23 cellular contexts compared by ENCODE assay signal in genomic region chrX:125012585-125012984, GRCh38. TPM values are rescaled to one million over a fixed set of nuclear protein-coding genes. Genes with fewer than 3 reads are reported as not detected.
A peak's percentile ranks its signal among the peaks of the same experiment; 100 is the strongest.
DNase-seq lines count a peak whose midpoint lies in the region; ATAC-seq, FAIRE-seq and TF ChIP-seq lines count a peak whose summit lies in the region.
"Had no signal": no experiment of that assay in that cellular context is flagged by ENCODE, and none has a peak within 500 bp of the region (broad histone marks: within the 10 kb centered on the region; RNA-seq: fewer than 3 reads in every experiment).

No MANE protein-coding gene starts in this region.

- no peak overlapping the region for H2AK9ac ChIP-seq in IMR-90 (replicated peaks; ENCODE audit: low read depth, low read length, poor library complexity)

- intact Hi-C loops in IMR-90 (cut with micrococcal nuclease) (no loop called here), kidney (cut with DNase I) (no loop called here)

- ATAC-seq in A549 (no peak), IMR-90 (ENCODE audit: low read depth) (no peak), GM21367 (IDR thresholded peaks at IDR 0.05; ENCODE audit: unreplicated experiment) (no peak), GM18858 (IDR thresholded peaks at IDR 0.05; ENCODE audit: unreplicated experiment) (no peak)
- ATAC-seq: CD8-positive, alpha-beta T cell had no signal

- H2AK5ac ChIP-seq in IMR-90 (ENCODE audit: low read depth, low read length) = no peak overlapping the region

- POLR2A ChIA-PET in A549 (lab: Yijun Ruan, JAX) (no interaction called here), IMR-90 (lab: Charles Lee; ENCODE audit: unreplicated experiment) (no interaction called here)

- no peaks in the 10 kb centered on the region for H4K20me1 ChIP-seq in IMR-90 (ENCODE audit: insufficient read depth, low read length)
- H4K20me1 ChIP-seq: BLaER1 treated with 17β-estradiol and CSF1 and Interleukin-3, amounts not matched to agents 10 nM and 100 nM had no signal

- FAIRE-seq in A549 (lab: Jason Lieb, UNC) (no peak), colon (lab: Jason Lieb, UNC) (peak; percentile 84), kidney (lab: Jason Lieb, UNC) (peak; percentile 70)
- FAIRE-seq: A204.1, D721Med, G401.6, GM12891 had no signal

- TF ChIP-seq CTCF in A549 (IDR thresholded peaks at IDR 0.05) (no peak), IMR-90 (conservative IDR thresholded peaks at IDR 0.05; ENCODE audit: low read depth, low read length) (no peak), kidney (IDR thresholded peaks at IDR 0.05; ENCODE audit: borderline replicate concordance, extremely low read depth, insufficient read depth) (no peak)

- no peak overlapping the region for H3K4ac ChIP-seq in IMR-90 (ENCODE audit: low read depth, low read length)

- H2AFZ ChIP-seq in IMR-90 (replicated peaks; ENCODE audit: low read length, poor library complexity) = no peak overlapping the region

- no peak overlapping the region for H2BK15ac ChIP-seq in IMR-90 (ENCODE audit: low read depth, low read length)

- no peaks in the 10 kb centered on the region for H3K79me1 ChIP-seq in IMR-90 (ENCODE audit: low read depth in 1 of 2, low read length in 2 of 2)

- no peak overlapping the region for H3K23ac ChIP-seq in IMR-90 (ENCODE audit: low read depth, low read length)

- TF ChIP-seq RAD21 in A549 (conservative IDR thresholded peaks at IDR 0.05 in 1 of 2, IDR thresholded peaks at IDR 0.05 in 1 of 2) = no peak
- no peak for TF ChIP-seq RAD21 in IMR-90 (IDR thresholded peaks at IDR 0.05; ENCODE audit: low read length)

- H3K9ac ChIP-seq in IMR-90 (ENCODE audit: low read depth, low read length) (no peak overlapping the region), kidney (ENCODE audit: low read length in 2 of 2) (no peak overlapping the region)
- H3K9ac ChIP-seq: BLaER1 treated with 17β-estradiol and CSF1 and Interleukin-3, amounts not matched to agents 10 nM and 100 nM had no signal

- CTCF ChIA-PET in A549 (lab: Yijun Ruan, JAX) = no interaction called here
- CTCF ChIA-PET in IMR-90 (lab: Yijun Ruan, JAX) = no interaction called here

- WGBS in A549 (ENCODE audit: missing lambda C conversion rate) = 53% methylated on average over 3 of the region's 3 CpGs
- WGBS in IMR-90 (ENCODE audit: extremely low coverage in 2 of 2, insufficient read length in 1 of 2), 2 experiments = no CpG with 5 or more reads among the region's 3 CpGs

- in situ Hi-C loops in IMR-90 (cut with MboI; ENCODE audit: low sequenced_read_pairs) = no loop called here

- no peak for TF ChIP-seq POLR2A in A549 (IDR thresholded peaks at IDR 0.05; ENCODE audit: low read length)
- no peak for TF ChIP-seq POLR2A in IMR-90 (IDR thresholded peaks at IDR 0.05; ENCODE audit: low read depth, low read length)

- no peak overlapping the region for H4K5ac ChIP-seq in IMR-90 (ENCODE audit: low read depth, low read length)

- dilution Hi-C loops in IMR-90 (cut with HindIII; ENCODE audit: low sequenced_read_pairs, unreplicated experiment) = no loop called here

- DNase-seq in A549 (ENCODE audit: low read depth in 1 of 2, low spot score in 1 of 2) (no peak), IMR-90 (no peak), kidney (no peak), NCI-H748 (lab: John Stamatoyannopoulos, UW; ENCODE audit: unreplicated experiment) (no peak)
- DNase-seq: 8988T; AML-193; Caco-2; Calu3; CD4-positive, alpha-beta T cell; CD8-positive, alpha-beta T cell; DMS79 treated with DMSO at 0.1 percent for 48 hours; GF-D8 had no signal

- H3K14ac ChIP-seq in IMR-90 (replicated peaks; ENCODE audit: low read depth, low read length) = no peak overlapping the region

- no peaks in the 10 kb centered on the region for H3K9me3 ChIP-seq in A549
- no peaks in the 10 kb centered on the region for H3K9me3 ChIP-seq in IMR-90 (ENCODE audit: control insufficient read depth, insufficient read depth, low read length)
- H3K9me3 ChIP-seq in kidney (ENCODE audit: control insufficient read depth in 1 of 2, low read length in 2 of 2) = no peaks in the 10 kb centered on the region
- H3K9me3 ChIP-seq: Caco-2 had no signal

- H3K27me3 ChIP-seq in IMR-90 (ENCODE audit: control insufficient read depth, insufficient read depth, low read length) = no peaks in the 10 kb centered on the region

- no peak overlapping the region for H2BK20ac ChIP-seq in IMR-90 (ENCODE audit: low read depth, low read length)

- H3K4me3 ChIP-seq in A549 (no peak overlapping the region), IMR-90 (ENCODE audit: insufficient read depth, low read depth, low read length) (no peak overlapping the region), kidney (ENCODE audit: low read length in 2 of 2) (no peak overlapping the region)
- H3K4me3 ChIP-seq: BLaER1 treated with 17β-estradiol and CSF1 and Interleukin-3, amounts not matched to agents 10 nM and 100 nM had no signal

- H3K18ac ChIP-seq in IMR-90 (ENCODE audit: low read depth, low read length) = no peak overlapping the region

- H3K36me3 ChIP-seq in IMR-90 (ENCODE audit: control insufficient read depth, insufficient read depth, low read length) (no peaks in the 10 kb centered on the region), kidney (ENCODE audit: control insufficient read depth in 1 of 2, insufficient read depth in 2 of 2, low read length in 2 of 2) (no peaks in the 10 kb centered on the region)
- H3K36me3 ChIP-seq: BLaER1 treated with 17β-estradiol and CSF1 and Interleukin-3, amounts not matched to agents 10 nM and 100 nM had no signal

- H3K9me1 ChIP-seq in IMR-90 (ENCODE audit: insufficient read depth, low read length) = no peaks in the 10 kb centered on the region

- H3K4me1 ChIP-seq in A549 (no peaks in the 10 kb centered on the region), IMR-90 (ENCODE audit: control insufficient read depth, insufficient read depth, low read length) (no peaks in the 10 kb centered on the region), kidney (ENCODE audit: control insufficient read depth in 1 of 2, insufficient read depth in 1 of 2, low read depth in 1 of 2, low read length in 2 of 2) (no peaks in the 10 kb centered on the region)
- H3K4me1 ChIP-seq: BLaER1 treated with 17β-estradiol and CSF1 and Interleukin-3, amounts not matched to agents 10 nM and 100 nM; Caco-2 had no signal

- TF ChIP-seq EP300 in A549 (IDR thresholded peaks at IDR 0.05) = no peak

- H3K4me2 ChIP-seq in A549 = no peak overlapping the region
- no peak overlapping the region for H3K4me2 ChIP-seq in IMR-90 (ENCODE audit: low read depth, low read length)
- H3K4me2 ChIP-seq: BLaER1 treated with 17β-estradiol and CSF1 and Interleukin-3, amounts not matched to agents 10 nM and 100 nM had no signal

- H3K27ac ChIP-seq in A549 = no peak overlapping the region
- no peak overlapping the region for H3K27ac ChIP-seq in IMR-90 (ENCODE audit: insufficient read depth, low read length)
- H3K27ac ChIP-seq in kidney (ENCODE audit: low read depth in 2 of 2, low read length in 2 of 2) = no peak overlapping the region
- H3K27ac ChIP-seq: BLaER1 treated with 17β-estradiol and CSF1 and Interleukin-3, amounts not matched to agents 10 nM and 100 nM; C4-2B had no signal

- H2BK5ac ChIP-seq in IMR-90 (ENCODE audit: low read depth, low read length, poor library complexity, severe bottlenecking) = no peak overlapping the region

- H4K8ac ChIP-seq in IMR-90 (ENCODE audit: low read depth in 2 of 2, low read length in 2 of 2) = no peak overlapping the region

- H4K91ac ChIP-seq in IMR-90 (ENCODE audit: insufficient read depth, low read depth, low read length) = no peak overlapping the region

- no peak overlapping the region for H3K56ac ChIP-seq in IMR-90 (ENCODE audit: extremely low read depth, insufficient read depth, low read length)

- BruUV-seq in IMR-90 (replicated peaks; lab: Mats Ljungman, UMichigan) = no TSS peak

- no peak overlapping the region for H2BK120ac ChIP-seq in IMR-90 (ENCODE audit: low read depth, low read length)

TF ChIP-seq in A549, 52 proteins besides CTCF, POLR2A, EP300 and RAD21 (continues in another document):
- TF ChIP-seq JUNB (IDR thresholded peaks at IDR 0.05) (no peak), NR3C1 (IDR thresholded peaks at IDR 0.05) (no peak), ATOH8 (CRISPR knock-in tag; IDR thresholded peaks at IDR 0.05; ENCODE audit: low read depth) (no peak)

TF ChIP-seq in IMR-90, 13 proteins besides CTCF, POLR2A, EP300 and RAD21:
- no peak for TF ChIP-seq CEBPB (IDR thresholded peaks at IDR 0.05; ENCODE audit: low read depth, low read length)
- TF ChIP-seq BHLHE40 (IDR thresholded peaks at IDR 0.05; ENCODE audit: low read depth, low read length) = no peak
- TF ChIP-seq MAFK (IDR thresholded peaks at IDR 0.05; ENCODE audit: low read depth, low read length) = peak; percentile 72
TF ChIP-seq in IMR-90: peak in this region for 1.

RNA-seq across cellular contexts. Expression of gene TENM1, which starts 49.0 kb away (rescaled TPM):
- 0.04 and 0.11 TPM in 2 replicates for polyA plus RNA-seq in A549 (2011; rRNA removed)
- polyA plus RNA-seq in A549 (2012; cell fraction: cytosol; rRNA removed) = not detected in 2 replicates
- under 0.01 and 0.02 TPM in 2 replicates for polyA plus RNA-seq in A549 (2012; cell fraction: nucleus; rRNA removed)
- polyA plus RNA-seq in A549 (2017; fragmentation: RNase III; extraction: RNeasy Plus Mini Kit Qiagen cat#74134 plus additional on column Dnase treatment) = under 0.01 to 0.01 TPM in 2 of 3 replicates, not detected in the other
- 0.04 and 0.15 TPM in 2 replicates for polyA minus RNA-seq in A549 (2011; rRNA and poly(A)+ RNA removed)
- under 0.01 TPM in 2 replicates for total RNA-seq in IMR-90 (2012; rRNA removed)
- polyA plus RNA-seq in IMR-90 (2012; rRNA removed) = 0.01 and 0.02 TPM in 2 replicates
- polyA plus RNA-seq in IMR-90 (2012; cell fraction: cytosol; rRNA removed) = under 0.01 TPM in 1 of 2 replicates, not detected in the other
- 0.01 and 0.14 TPM in 2 replicates for polyA plus RNA-seq in IMR-90 (2012; cell fraction: nucleus; rRNA removed; ENCODE audit: low replicate concordance)
- 3.6 TPM for total RNA-seq in kidney
- 0.75 TPM for polyA plus RNA-seq in kidney (ENCODE audit: insufficient read depth, low read depth, low replicate concordance)
- total RNA-seq: B cell, Calu3 had no signal
- polyA plus RNA-seq: BJ had no signal
